Comparison of ENCODE assay signal across 32 cellular contexts in the genomic region with DNA sequence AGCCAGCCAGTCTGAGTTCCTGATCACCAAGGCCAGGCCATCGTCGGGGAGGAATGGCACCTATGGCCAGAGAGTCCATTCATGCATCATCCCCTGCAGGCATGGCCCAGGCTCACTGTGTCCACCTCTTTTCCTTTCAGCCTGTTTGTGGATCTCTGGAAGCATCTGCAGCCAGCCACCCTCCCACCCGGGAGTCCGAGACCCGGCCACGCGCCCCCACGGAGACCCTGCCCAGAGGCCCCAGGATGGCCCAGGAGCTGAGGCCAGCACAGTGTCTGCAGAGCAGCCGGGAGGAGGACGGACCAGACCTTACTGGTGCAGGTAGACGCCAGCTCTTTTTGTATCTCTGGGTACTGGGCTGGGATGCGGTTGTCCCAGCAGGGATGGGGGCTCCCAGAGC.
"Had no signal": no experiment of that assay in that cellular context is flagged by ENCODE, and none has a peak within 500 bp of the region (broad histone marks: within the 10 kb centered on the region; RNA-seq: fewer than 3 reads in every experiment).

No MANE protein-coding gene starts in this region.

- DNase-seq: activated B cell treated with CpG ODN at 0.5 μM for 24 hours; activated CD4-positive, alpha-beta memory T cell treated with anti-CD3 and anti-CD28 coated beads for 36 hours; activated CD4-positive, alpha-beta T cell treated with anti-CD3 and anti-CD28 coated beads for 4 hours; activated CD4-positive, alpha-beta T cell treated with anti-CD3 and anti-CD28 coated beads, Interleukin-2, amount 50 U/mL, for 1 hour; activated CD4-positive, CD25-positive, alpha-beta regulatory T cell treated with anti-CD3 and anti-CD28 coated beads, Interleukin-2, amount 50 U/mL, for 72 hours; activated CD8-positive, alpha-beta memory T cell treated with anti-CD3 and anti-CD28 coated beads, Interleukin-2, amount 50 U/mL, for 4 hours; activated gamma-delta T cell treated with Interleukin-2 at 50 U/mL for 16 hours; activated naive CD4-positive, alpha-beta T cell treated with anti-CD3 and anti-CD28 coated beads for 36 hours; activated T-cell treated with anti-CD3 and anti-CD28 coated beads for 4 hours; activated T-cell treated with anti-CD3 and anti-CD28 coated beads, Interleukin-2, amount 50 U/mL, for 4 hours; adrenal gland; body of pancreas; caudate nucleus; NCI-H1092 treated with DMSO at 0.1 percent for 48 hours; NCI-H146; NCI-H187; NCI-H2029 treated with DMSO at 0.1 percent for 48 hours; NCI-H2107; NCI-H2171; NCI-H510A; NCI-H526; NCI-H748 treated with DMSO at 0.1 percent for 48 hours; NK-92 treated with Interleukin-12 subunit alpha and Interleukin-12 subunit beta, amount 100 ng/mL, for 24 hours; OCI-M1; SHP77 treated with DMSO at 0.1 percent for 48 hours; SK-N-SH had no signal

- H3K36me3 ChIP-seq: adrenal gland had no signal

- H3K4me1 Mint-ChIP-seq: activated B cell treated with CpG ODN at 0.5 μM for 24 hours had no signal

- H3K36me3 Mint-ChIP-seq: activated CD4-positive, alpha-beta memory T cell treated with anti-CD3 and anti-CD28 coated beads for 36 hours; activated naive CD4-positive, alpha-beta T cell treated with anti-CD3 and anti-CD28 coated beads, Interleukin-2, amount 50 U/mL, for 72 hours had no signal

- H3K27me3 ChIP-seq: adrenal gland, body of pancreas, SJSA1 had no signal

- H3K4me3 Mint-ChIP-seq: activated B cell treated with CpG ODN at 0.5 μM for 24 hours; activated CD4-positive, alpha-beta memory T cell treated with anti-CD3 and anti-CD28 coated beads for 36 hours; activated naive CD4-positive, alpha-beta T cell treated with anti-CD3 and anti-CD28 coated beads for 36 hours; activated T-cell treated with anti-CD3 and anti-CD28 coated beads, Interleukin-2, amount 50 U/mL, for 4 hours; activated T-helper 1 cell treated with anti-CD3 and anti-CD28 coated beads, Interleukin-12 subunit alpha, Interleukin-12 subunit beta, Interleukin-2, Interleukin-4 antibody, amounts not matched to agents 30 ng/mL and 10 ng/mL and 1 ng/mL, durations not matched to agents 14 hours and 24 hours and 36 hours; T-helper 1 cell treated with Interleukin-12 subunit alpha and Interleukin-12 subunit beta and Interleukin-4 antibody, amounts not matched to agents 30 μg/mL and 1 μg/mL, for 36 hours; T-helper 2 cell treated with Interferon-gamma antibody and Interleukin-4, amounts not matched to agents 5 μg/mL and 100 μg/mL, for 36 hours had no signal

- H3K27ac Mint-ChIP-seq: activated B cell treated with CpG ODN at 0.5 μM for 24 hours; activated CD4-positive, alpha-beta memory T cell treated with anti-CD3 and anti-CD28 coated beads for 36 hours; activated naive CD4-positive, alpha-beta T cell treated with anti-CD3 and anti-CD28 coated beads for 36 hours; activated naive CD4-positive, alpha-beta T cell treated with anti-CD3 and anti-CD28 coated beads, Interleukin-2, amount 50 U/mL, for 72 hours; activated T-helper 1 cell treated with anti-CD3 and anti-CD28 coated beads, Interleukin-12 subunit alpha, Interleukin-12 subunit beta, Interleukin-2, Interleukin-4 antibody, amounts not matched to agents 30 ng/mL and 10 ng/mL and 1 ng/mL, durations not matched to agents 14 hours and 24 hours and 36 hours; T-helper 1 cell treated with Interleukin-12 subunit alpha and Interleukin-12 subunit beta and Interleukin-4 antibody, amounts not matched to agents 30 μg/mL and 1 μg/mL, for 36 hours; T-helper 2 cell treated with Interferon-gamma antibody and Interleukin-4, amounts not matched to agents 5 μg/mL and 100 μg/mL, for 36 hours had no signal

- H3K9me2 ChIP-seq: SK-N-SH had no signal

- H3K4me3 ChIP-seq: adrenal gland, body of pancreas, SJSA1 had no signal

- H3K9me3 ChIP-seq: adrenal gland, body of pancreas, SJSA1, SK-N-SH had no signal

- H3K4me2 ChIP-seq: SK-N-SH had no signal

- H3K9ac ChIP-seq: SK-N-SH had no signal

- H3K27ac ChIP-seq: adrenal gland, body of pancreas, SJSA1 had no signal

- ATAC-seq: activated naive CD4-positive, alpha-beta T cell treated with anti-CD3 and anti-CD28 coated beads, Interleukin-2, amount 50 U/mL, for 72 hours; activated T-cell treated with anti-CD3 and anti-CD28 coated beads, Interleukin-2, amount 50 U/mL, for 4 hours; body of pancreas; Panc1 had no signal

- H3K9me3 Mint-ChIP-seq: activated B cell treated with CpG ODN at 0.5 μM for 24 hours; activated CD4-positive, alpha-beta memory T cell treated with anti-CD3 and anti-CD28 coated beads for 36 hours; activated naive CD4-positive, alpha-beta T cell treated with anti-CD3 and anti-CD28 coated beads, Interleukin-2, amount 50 U/mL, for 72 hours; activated T-helper 1 cell treated with anti-CD3 and anti-CD28 coated beads, Interleukin-12 subunit alpha, Interleukin-12 subunit beta, Interleukin-2, Interleukin-4 antibody, amounts not matched to agents 30 ng/mL and 10 ng/mL and 1 ng/mL, durations not matched to agents 14 hours and 24 hours and 36 hours; T-helper 1 cell treated with Interleukin-12 subunit alpha and Interleukin-12 subunit beta and Interleukin-4 antibody, amounts not matched to agents 30 μg/mL and 1 μg/mL, for 36 hours; T-helper 2 cell treated with Interferon-gamma antibody and Interleukin-4, amounts not matched to agents 5 μg/mL and 100 μg/mL, for 36 hours had no signal
